14 cellular contexts compared by ENCODE assay signal in genomic region chr18:13485182-13485581, GRCh38.
DNase-seq lines count a peak whose midpoint lies in the region; ATAC-seq and TF ChIP-seq lines count a peak whose summit lies in the region.
"Had no signal": no experiment of that assay in that cellular context is flagged by ENCODE, and none has a peak within 500 bp of the region (broad histone marks: within the 10 kb centered on the region; RNA-seq: fewer than 3 reads in every experiment).

No MANE protein-coding gene starts in this region.

- H3K27ac ChIP-seq in BLaER1 = peak overlapping the region; percentile 8; the same call in 1 of the 2 replicates
- no peak overlapping the region for H3K27ac ChIP-seq in CD4-positive, alpha-beta T cell (ENCODE audit: low read depth, low read length)

- ATAC-seq in CD4-positive, alpha-beta T cell (ENCODE audit: poor library complexity) = no peak
- no peak for ATAC-seq in T-helper 17 cell
- no peak for ATAC-seq in sciatic nerve
- no peak for ATAC-seq in GM19023 (IDR thresholded peaks at IDR 0.05; ENCODE audit: unreplicated experiment)

- H3K4me1 ChIP-seq in BLaER1 = peaks cover 48% of the 10 kb centered on the region

- POLR2A ChIA-PET in CD4-positive, alpha-beta T cell (lab: Charles Lee) = interaction anchor here (0.8 to 1.0 kb wide), 2 partner anchors 13 to 267 kb away, joined by 3 read pairs; partner anchors contain the start of gene LDLRAD4

- H3K4me3 ChIP-seq in BLaER1 = no peak overlapping the region

- peak overlapping the region; percentile 77 for H3K27ac Mint-ChIP-seq in CD4-positive, alpha-beta T cell
- H3K27ac Mint-ChIP-seq in T-helper 17 cell = peak overlapping the region; percentile 69
- H3K27ac Mint-ChIP-seq: B cell, IgD-negative memory B cell had no signal

- peaks cover 82% of the 10 kb centered on the region for H3K36me3 ChIP-seq in BLaER1

- no peaks in the 10 kb centered on the region for H3K9me3 Mint-ChIP-seq in CD4-positive, alpha-beta T cell
- H3K9me3 Mint-ChIP-seq: IgD-negative memory B cell had no signal

- DNase-seq in CD4-positive, alpha-beta T cell = no peak
- no peak for DNase-seq in T-helper 17 cell
- peak; percentile 45 for DNase-seq in sciatic nerve (ENCODE audit: low spot score)
- no peak for DNase-seq in COLO668 (lab: John Stamatoyannopoulos, UW; ENCODE audit: unreplicated experiment)
- DNase-seq in NCI-H69 (lab: John Stamatoyannopoulos, UW) = no peak
- DNase-seq: COR-L47, DMS53, H7, KG1 had no signal

- H4K20me1 ChIP-seq in BLaER1 = peaks cover 72% of the 10 kb centered on the region

- CTCF ChIA-PET in CD4-positive, alpha-beta T cell (lab: Charles Lee) = interaction anchor here (1.5 kb wide), 1 partner anchor 269 kb away, joined by 3 read pairs; no protein-coding TSS in a partner anchor

- peaks cover 70% of the 10 kb centered on the region for H3K36me3 Mint-ChIP-seq in CD4-positive, alpha-beta T cell (ENCODE audit: low read depth)
- no peaks in the 10 kb centered on the region for H3K36me3 Mint-ChIP-seq in T-helper 17 cell (ENCODE audit: low read depth)

- H3K9me3 ChIP-seq in BLaER1 (no peaks in the 10 kb centered on the region), T-helper 17 cell (ENCODE audit: control insufficient read depth, low read length, poor library complexity, severe bottlenecking) (no peaks in the 10 kb centered on the region)
- no peaks in the 10 kb centered on the region for H3K9me3 ChIP-seq in CD4-positive, alpha-beta T cell (ENCODE audit: control insufficient read depth, low read length)

- H3K27me3 Mint-ChIP-seq in CD4-positive, alpha-beta T cell = no peaks in the 10 kb centered on the region
- H3K27me3 Mint-ChIP-seq in T-helper 17 cell = no peaks in the 10 kb centered on the region
- H3K27me3 Mint-ChIP-seq: B cell, IgD-negative memory B cell had no signal

- H3K4me3 Mint-ChIP-seq in CD4-positive, alpha-beta T cell = no peak overlapping the region
- H3K4me3 Mint-ChIP-seq in T-helper 17 cell = no peak overlapping the region
- H3K4me3 Mint-ChIP-seq: B cell, CD14-positive monocyte had no signal

- peaks cover 51% of the 10 kb centered on the region for H3K4me1 Mint-ChIP-seq in CD4-positive, alpha-beta T cell (ENCODE audit: low read depth)
- peaks cover 28% of the 10 kb centered on the region for H3K4me1 Mint-ChIP-seq in T-helper 17 cell

- TF ChIP-seq CTCF in CD4-positive, alpha-beta T cell (IDR thresholded peaks at IDR 0.05) = no peak

- no peaks in the 10 kb centered on the region for H3K27me3 ChIP-seq in BLaER1
- no peaks in the 10 kb centered on the region for H3K27me3 ChIP-seq in CD4-positive, alpha-beta T cell (ENCODE audit: control insufficient read depth, insufficient read depth, low read length)

- intact Hi-C loops in CD4-positive, alpha-beta T cell (cut with DNase I, micrococcal nuclease) = no loop called here
- intact Hi-C loops in sciatic nerve (cut with DNase I) = no loop called here

- H3K9ac ChIP-seq in BLaER1 = 0 out of 2 replicates have a peak overlapping the region, but pooled peaks have one; percentile 31

- no peak overlapping the region for H3K4me2 ChIP-seq in BLaER1
